Comparison of ENCODE assay signal across 8 cellular contexts in the genomic region with DNA sequence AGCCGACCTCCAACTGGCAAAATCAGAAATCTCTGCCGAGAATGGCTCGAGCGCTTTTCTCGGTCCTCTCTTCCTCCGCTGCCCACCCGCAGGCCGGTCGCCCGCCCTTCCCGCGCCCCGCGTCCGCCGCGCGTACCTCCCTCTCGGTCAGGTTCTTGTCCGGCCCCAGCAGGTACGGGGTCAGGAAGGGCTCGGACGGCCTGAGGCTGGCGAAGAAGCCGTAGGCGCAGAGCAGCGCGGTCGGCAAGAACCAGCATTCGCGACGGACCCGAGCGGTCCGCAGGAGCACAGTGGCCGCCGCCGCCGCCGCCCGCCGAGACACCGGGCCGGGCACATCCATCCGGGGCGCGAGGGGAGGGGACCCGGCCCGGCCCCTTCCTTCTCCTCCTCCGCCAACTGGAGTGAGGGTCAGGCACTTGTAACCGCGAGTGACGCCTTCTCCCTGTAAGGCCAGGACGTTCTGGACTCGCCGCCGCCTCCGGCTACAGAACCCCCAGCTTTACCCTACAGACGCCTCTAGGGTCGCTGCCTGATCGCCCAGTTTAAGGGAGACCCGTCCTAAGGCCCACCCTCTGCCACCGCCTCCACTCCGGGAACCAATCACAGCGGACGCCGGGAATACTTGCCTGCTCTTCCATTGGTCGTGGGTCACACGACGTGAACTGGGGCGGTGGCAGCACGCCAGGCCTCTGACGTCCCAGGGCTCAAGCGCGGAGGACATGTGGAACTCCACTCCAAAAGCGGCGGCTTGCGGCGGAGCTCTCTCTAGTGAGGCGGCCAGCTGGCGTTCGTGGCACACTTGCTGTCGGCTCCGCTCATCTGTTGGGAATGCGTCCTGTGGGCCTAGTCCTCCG. TPM values are rescaled to one million over a fixed set of nuclear protein-coding genes. Genes with fewer than 3 reads are reported as not detected.
DNase-seq lines count a peak whose midpoint lies in the region; ATAC-seq and TF ChIP-seq lines count a peak whose summit lies in the region.

A gene with protein sequence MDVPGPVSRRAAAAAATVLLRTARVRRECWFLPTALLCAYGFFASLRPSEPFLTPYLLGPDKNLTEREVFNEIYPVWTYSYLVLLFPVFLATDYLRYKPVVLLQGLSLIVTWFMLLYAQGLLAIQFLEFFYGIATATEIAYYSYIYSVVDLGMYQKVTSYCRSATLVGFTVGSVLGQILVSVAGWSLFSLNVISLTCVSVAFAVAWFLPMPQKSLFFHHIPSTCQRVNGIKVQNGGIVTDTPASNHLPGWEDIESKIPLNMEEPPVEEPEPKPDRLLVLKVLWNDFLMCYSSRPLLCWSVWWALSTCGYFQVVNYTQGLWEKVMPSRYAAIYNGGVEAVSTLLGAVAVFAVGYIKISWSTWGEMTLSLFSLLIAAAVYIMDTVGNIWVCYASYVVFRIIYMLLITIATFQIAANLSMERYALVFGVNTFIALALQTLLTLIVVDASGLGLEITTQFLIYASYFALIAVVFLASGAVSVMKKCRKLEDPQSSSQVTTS (minus strand): TSS at position 518 of the 854 bp plus-strand sequence. CDS start 178 bp downstream, at position 340.

- H3K4me3 Mint-ChIP-seq in CD8-positive, alpha-beta T cell = peak within 1 kb of the TSS; percentile 97
- H3K4me3 Mint-ChIP-seq in activated CD8-positive, alpha-beta T cell treated with anti-CD3 and anti-CD28 coated beads for 36 hours = peak within 1 kb of the TSS; percentile 87

- TF ChIP-seq CTCF in CD8-positive, alpha-beta T cell (IDR thresholded peaks at IDR 0.05) = no peak
- peak; percentile 11 for TF ChIP-seq CTCF in activated CD8-positive, alpha-beta T cell treated with anti-CD3 and anti-CD28 coated beads for 36 hours (IDR thresholded peaks at IDR 0.05)
- TF ChIP-seq CTCF in lower leg skin (IDR thresholded peaks at IDR 0.05) = no peak

- no peaks in the 10 kb centered on the region for H3K27me3 ChIP-seq in CD8-positive, alpha-beta T cell (ENCODE audit: insufficient read depth, low read length)

- H3K9me3 ChIP-seq in CD8-positive, alpha-beta T cell (ENCODE audit: low read length) = no peaks in the 10 kb centered on the region

- H3K36me3 Mint-ChIP-seq in CD8-positive, alpha-beta T cell = peaks cover 11% of the 10 kb centered on the region
- peaks cover 5% of the 10 kb centered on the region for H3K36me3 Mint-ChIP-seq in activated CD8-positive, alpha-beta T cell treated with anti-CD3 and anti-CD28 coated beads for 36 hours (ENCODE audit: low read depth)

- H3K4me1 ChIP-seq in CD8-positive, alpha-beta T cell (ENCODE audit: insufficient read depth, low read length) = peaks cover 20% of the 10 kb centered on the region

- H3K27ac Mint-ChIP-seq in CD8-positive, alpha-beta T cell = peak within 1 kb of the TSS; percentile 95
- H3K27ac Mint-ChIP-seq in activated CD8-positive, alpha-beta T cell treated with anti-CD3 and anti-CD28 coated beads for 36 hours = peak within 1 kb of the TSS; percentile 92

- peak in 1 of 2 donors; percentile 67 for TF ChIP-seq POLR2A in lower leg skin (IDR thresholded peaks at IDR 0.05)

- POLR2A ChIA-PET in CD8-positive, alpha-beta T cell (lab: Charles Lee) = interaction anchor here (0.9 to 1.5 kb wide), 3 partner anchors 10 to 118 kb away, joined by 3 to 6 read pairs (median 4); partner anchors contain the start of genes BLZF1 and NME7
- POLR2A ChIA-PET in activated CD8-positive, alpha-beta T cell treated with anti-CD3 and anti-CD28 coated beads for 36 hours (lab: Charles Lee) = interaction anchor here (1.0 to 1.3 kb wide), 3 partner anchors 10 to 222 kb away, joined by 3 to 4 read pairs (median 3); no protein-coding TSS in a partner anchor

- H3K4me3 ChIP-seq in CD8-positive, alpha-beta T cell (ENCODE audit: low read depth, low read length) = peak within 1 kb of the TSS; percentile 69
- H3K4me3 ChIP-seq in lower leg skin (ENCODE audit: low read depth, poor library complexity, severe bottlenecking) = peak within 1 kb of the TSS; percentile 82

- peaks cover 43% of the 10 kb centered on the region for H3K4me1 Mint-ChIP-seq in CD8-positive, alpha-beta T cell (ENCODE audit: low read depth)
- peaks cover 53% of the 10 kb centered on the region for H3K4me1 Mint-ChIP-seq in activated CD8-positive, alpha-beta T cell treated with anti-CD3 and anti-CD28 coated beads for 36 hours (ENCODE audit: low read depth)

- ATAC-seq in CD8-positive, alpha-beta T cell = peak; percentile 98
- peak; percentile 98 for ATAC-seq in GM19452 (IDR thresholded peaks at IDR 0.05; ENCODE audit: unreplicated experiment)
- peak; percentile 99 for ATAC-seq in activated CD8-positive, alpha-beta T cell treated with anti-CD3 and anti-CD28 coated beads for 36 hours

- WGBS in lower leg skin, 2 donors = 0% methylated on average over 25 to 59 of the region's 86 CpGs

- H3K27ac ChIP-seq in CD8-positive, alpha-beta T cell (ENCODE audit: low read depth, low read length) = peak within 1 kb of the TSS; percentile 73

- intact Hi-C loops in CD8-positive, alpha-beta T cell (cut with DNase I, micrococcal nuclease) = loop anchor here (1.0 to 10.0 kb wide), 16 partner anchors 61 to 1548 kb away; partner anchors contain the start of genes METTL18 (in 2 of the 2), SELL (in 2 of the 2), TIPRL (in 2 of the 2) and BLZF1 (in 1 of the 2)
- intact Hi-C loops in activated CD8-positive, alpha-beta T cell treated with anti-CD3 and anti-CD28 coated beads for 36 hours (cut with micrococcal nuclease) = loop anchor here (5.0 to 10.0 kb wide), 4 partner anchors 102 to 227 kb away; partner anchors contain the start of genes BLZF1, F5, NME7 and SELL
- intact Hi-C loops in lower leg skin (cut with DNase I; ENCODE audit: low total_unique reads) = no loop called here

- H3K27me3 Mint-ChIP-seq in CD8-positive, alpha-beta T cell (ENCODE audit: low read depth) = no peaks in the 10 kb centered on the region
- no peaks in the 10 kb centered on the region for H3K27me3 Mint-ChIP-seq in activated CD8-positive, alpha-beta T cell treated with anti-CD3 and anti-CD28 coated beads for 36 hours

- CTCF ChIA-PET in CD8-positive, alpha-beta T cell (lab: Charles Lee) = interaction anchor here (0.6 to 1.9 kb wide), 4 partner anchors 10 to 226 kb away, joined by 3 to 8 read pairs (median 4); no protein-coding TSS in a partner anchor
- CTCF ChIA-PET in activated CD8-positive, alpha-beta T cell treated with anti-CD3 and anti-CD28 coated beads for 36 hours (lab: Charles Lee) = interaction anchor here (0.8 to 1.3 kb wide), 2 partner anchors 22 to 60 kb away, joined by 3 to 6 read pairs; no protein-coding TSS in a partner anchor

- no peaks in the 10 kb centered on the region for H3K36me3 ChIP-seq in CD8-positive, alpha-beta T cell (ENCODE audit: insufficient read depth, low read length)

- H3K9me3 Mint-ChIP-seq in CD8-positive, alpha-beta T cell = no peaks in the 10 kb centered on the region
- H3K9me3 Mint-ChIP-seq in activated CD8-positive, alpha-beta T cell treated with anti-CD3 and anti-CD28 coated beads for 36 hours = no peaks in the 10 kb centered on the region

- peak; percentile 84 to 94 (median 92) for DNase-seq in CD8-positive, alpha-beta T cell
- DNase-seq in HK-2 (ENCODE audit: unreplicated experiment) (peak; percentile 99), NCI-H82 treated with DMSO at 0.1 percent for 48 hours (lab: John Stamatoyannopoulos, UW; ENCODE audit: unreplicated experiment) (peak; percentile 99), ecto neural progenitor cell (ENCODE audit: low spot score) (peak; percentile 97), lower leg skin (ENCODE audit: low spot score in 2 of 2) (peak; percentile 99 to 100)
- DNase-seq in activated CD8-positive, alpha-beta T cell treated with anti-CD3 and anti-CD28 coated beads for 36 hours = peak; percentile 96
- peak; percentile 86 to 91 for DNase-seq in stimulated activated CD4-positive, alpha-beta T cell treated with anti-CD3 and anti-CD28 coated beads, Interleukin-4, amount 100 ng/mL, for 48 hours (ENCODE audit: low read depth in 2 of 2)

RNA-seq across cellular contexts. Expression of the gene that starts here (rescaled TPM):
- total RNA-seq in CD8-positive, alpha-beta T cell = 1 to 10 TPM; 4.7 to 6.1 TPM
- 1 to 10 TPM; 5.7 to 6.4 TPM for total RNA-seq in activated CD8-positive, alpha-beta T cell treated with anti-CD3 and anti-CD28 coated beads for 36 hours
- 10 to 100 TPM; 25.2 to 37.4 (median 35.1) TPM for total RNA-seq in lower leg skin

Comparison
In these comparisons a context has a peak if more than half of its experiments do, and no peak if none do; other contexts are left out.
1. Peak in every context shown above with its lines: DNase-seq, ATAC-seq, H3K4me3 ChIP-seq and H3K27ac ChIP-seq.